In the genomic region with DNA sequence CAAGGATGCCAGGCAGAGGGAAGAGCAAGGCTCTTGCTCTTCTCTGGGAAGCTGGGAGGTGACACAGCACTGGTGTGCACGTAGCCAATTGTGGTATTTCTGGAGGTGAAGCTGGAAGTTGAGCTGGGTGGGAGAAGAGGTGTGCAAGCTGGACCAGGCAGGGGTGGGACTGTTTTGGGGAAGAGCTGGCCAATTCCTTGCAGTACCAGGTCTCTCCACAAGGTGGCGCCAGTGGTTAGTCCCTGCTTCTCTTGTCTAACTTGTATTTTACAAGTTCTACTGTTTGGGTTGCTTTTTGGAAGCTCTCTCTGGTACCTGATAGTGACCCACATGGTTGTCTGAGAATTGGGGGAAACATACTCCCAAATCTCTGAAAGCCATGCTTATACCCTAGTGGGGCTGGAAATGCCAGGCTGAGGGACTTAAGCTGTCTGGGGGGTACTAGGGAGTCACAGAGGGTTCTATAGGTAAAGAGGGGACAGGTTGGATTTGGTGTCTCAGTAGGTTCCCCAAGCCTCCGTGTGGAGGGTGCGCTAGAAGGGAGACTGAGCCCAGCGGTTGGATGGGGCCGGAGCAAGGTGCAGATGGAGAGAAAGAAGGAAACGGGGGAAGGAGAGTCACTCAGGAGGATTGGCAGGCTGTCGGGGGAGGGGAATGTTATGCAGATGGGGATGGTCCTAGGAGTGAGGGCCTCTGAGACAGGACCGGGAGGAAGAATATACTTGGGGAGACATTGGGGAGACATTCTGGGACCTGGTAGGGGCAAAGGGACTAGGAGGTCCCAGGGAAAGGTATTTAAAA, we compare ENCODE assay signal across 8 cellular contexts. TPM values are rescaled to one million over a fixed set of nuclear protein-coding genes. Genes with fewer than 3 reads are reported as not detected.
DNase-seq lines count a peak whose midpoint lies in the region; ATAC-seq, FAIRE-seq and TF ChIP-seq lines count a peak whose summit lies in the region.

No MANE protein-coding gene starts in this region.

- BruUV-seq in PC-3 (replicated peaks; lab: Mats Ljungman, UMichigan): no TSS peak

- H3K4me3 ChIP-seq in PC-3 (ENCODE audit: low read length) (no peak overlapping the region), psoas muscle (no peak overlapping the region)

- no peak; the same call in 1 of the 2 replicates for ATAC-seq in PC-3
- no peak for ATAC-seq in psoas muscle
- ATAC-seq in GM18505 (IDR thresholded peaks at IDR 0.05; ENCODE audit: unreplicated experiment): no peak
- no peak for ATAC-seq in GM19395 (IDR thresholded peaks at IDR 0.05; ENCODE audit: unreplicated experiment)

- intact Hi-C loops in PC-3 (cut with micrococcal nuclease) (no loop called here), psoas muscle (cut with DNase I) (loop anchor here (1.0 to 5.0 kb wide), 3 partner anchors 46 to 93 kb away; a partner anchor contains a TSS)

- CTCF ChIA-PET in PC-3 (lab: Charles Lee): interaction anchor here (0.7 to 1.2 kb wide), 5 partner anchors 19 to 97 kb away, joined by 3 to 8 read pairs (median 3); no protein-coding TSS in a partner anchor

- TF ChIP-seq CTCF in AG09319 (IDR thresholded peaks at IDR 0.05; ENCODE audit: low read depth, low read length): peak; percentile 97
- peak; percentile 94 for TF ChIP-seq CTCF in PC-3 (conservative IDR thresholded peaks at IDR 0.05; ENCODE audit: low read depth, low read length)
- peak; percentile 98 for TF ChIP-seq CTCF in psoas muscle (IDR thresholded peaks at IDR 0.05)

- 59 to 65% (median 62%) methylated on average over 9 of the region's 9 CpGs for WGBS in psoas muscle, 3 donors

- H3F3A ChIP-seq in PC-3 (ENCODE audit: low read length, unreplicated experiment): no peaks in the 10 kb centered on the region

- H3K9me3 ChIP-seq in PC-3 (ENCODE audit: low read length) (no peaks in the 10 kb centered on the region), psoas muscle (no peaks in the 10 kb centered on the region)

- no peak overlapping the region for H3K9ac ChIP-seq in PC-3 (ENCODE audit: low read length)

- POLR2A ChIA-PET in PC-3 (lab: Charles Lee; ENCODE audit: unreplicated experiment): no interaction called here

- no peak overlapping the region for H3K4me2 ChIP-seq in PC-3 (ENCODE audit: low read length)

- H3K9me2 ChIP-seq in PC-3 (replicated peaks; ENCODE audit: low read length): no peaks in the 10 kb centered on the region

- no peaks in the 10 kb centered on the region for H4K20me1 ChIP-seq in PC-3 (ENCODE audit: low read length)

- no peaks in the 10 kb centered on the region for H3K79me2 ChIP-seq in PC-3 (ENCODE audit: low read length)

- peak; percentile 48 for FAIRE-seq in GM18507 (lab: Jason Lieb, UNC)

- H3K27me3 ChIP-seq in PC-3 (ENCODE audit: low read length) (no peaks in the 10 kb centered on the region), psoas muscle (ENCODE audit: insufficient read depth in 3 of 3, low read length in 2 of 3) (no peaks in the 10 kb centered on the region)

- DNase-seq in AG09319 (ENCODE audit: extremely low read depth, low read depth) (no peak), GM18507 (ENCODE audit: extremely low spot score, insufficient read length, low read depth) (peak; percentile 43), PC-3 (peak; percentile 62), globus pallidus (ENCODE audit: low spot score) (peak; percentile 74), psoas muscle (peak; percentile 63 to 82)
- peak; percentile 91 for DNase-seq in activated effector memory CD4-positive, alpha-beta T cell treated with anti-CD3 and anti-CD28 coated beads, Interleukin-2, amount 50 U/mL, for 16 hours

- H3K27ac ChIP-seq in PC-3 (ENCODE audit: low read length) (no peak overlapping the region), psoas muscle (peak overlapping the region; percentile 94)

- no peak overlapping the region for H2AFZ ChIP-seq in PC-3 (ENCODE audit: low read length)

- no peaks in the 10 kb centered on the region for H3K36me3 ChIP-seq in PC-3 (ENCODE audit: low read depth, low read length)
- H3K36me3 ChIP-seq in psoas muscle (ENCODE audit: insufficient read depth in 1 of 2, low read depth in 1 of 2): peaks cover 0 to 2% of the 10 kb centered on the region in 2 donors

- peaks cover 9% of the 10 kb centered on the region; the same call in 1 of the 2 replicates for H3K4me1 ChIP-seq in PC-3 (ENCODE audit: insufficient read depth, low read length)
- H3K4me1 ChIP-seq in psoas muscle: peaks cover 60% of the 10 kb centered on the region

- no peak for TF ChIP-seq POLR2A in GM18505 (IDR thresholded peaks at IDR 0.05; ENCODE audit: borderline replicate concordance, extremely low read depth, insufficient read depth, insufficient read length)

RNA-seq across cellular contexts. Expression of a gene that starts 3.0 kb away (rescaled TPM):
- total RNA-seq in PC-3 (2014; rRNA removed) (0.18 TPM in 1 of 2 replicates, not detected in the other), psoas muscle (10 to 100 TPM in 2 of 4 donors, 1 to 10 TPM in 2; 2.5 to 17.7 (median 8.1) TPM)
- 10 to 100 TPM in 1 of 3 donors, 1 to 10 TPM in 2; 1.6 to 12.6 (median 5.2) TPM for polyA plus RNA-seq in psoas muscle

RNA-seq across cellular contexts. Expression of a gene that starts 14.2 kb away (rescaled TPM):
- total RNA-seq in PC-3 (2014; rRNA removed) (1.7 TPM in 2 replicates), psoas muscle (100 to 1,000 TPM in 3 of 4 donors, 10 to 100 TPM in 1; 95.9 to 345 (median 218) TPM)
- 100 to 1,000 TPM in 2 of 3 donors, 10 to 100 TPM in 1; 55.6 to 282 (median 248) TPM for polyA plus RNA-seq in psoas muscle

RNA-seq across cellular contexts. Expression of a gene that starts 44.4 kb away (rescaled TPM):
- 24.8 and 32.8 TPM in 2 replicates for total RNA-seq in PC-3 (2014; rRNA removed)
- 10 to 100 TPM; 36.3 to 55.0 (median 38.3) TPM for total RNA-seq in psoas muscle
- polyA plus RNA-seq in psoas muscle: 10 to 100 TPM; 15.6 to 33.4 (median 17.4) TPM

Comparison
In these comparisons a context has a peak if more than half of its experiments do, and no peak if none do; other contexts are left out.
1. RNA of a gene that starts 14.2 kb away (total RNA-seq): 95.9 to 345 TPM in psoas muscle; 1.7 TPM in PC-3; every median in the first group is over 10 times any median in the second.
2. Peak in every context shown above with its lines, with median percentiles within 50 percentile points of each other: CTCF ChIP-seq.